ENCODE assay signal across 19 cellular contexts in genomic region chr2:85161626-85161960, GRCh38. TPM values are rescaled to one million over a fixed set of nuclear protein-coding genes. Genes with fewer than 3 reads are reported as not detected.
DNase-seq lines count a peak whose midpoint lies in the region; TF ChIP-seq lines count a peak whose summit lies in the region.
"Had no signal": no experiment of that assay in that cellular context is flagged by ENCODE, and none has a peak within 500 bp of the region (broad histone marks: within the 10 kb centered on the region; RNA-seq: fewer than 3 reads in every experiment).

No MANE protein-coding gene starts in this region.

- no peak overlapping the region for H3K4me3 Mint-ChIP-seq in nephron
- H3K4me3 Mint-ChIP-seq: activated T-cell treated with anti-CD3 and anti-CD28 coated beads, Interleukin-2, amount 50 U/mL, for 4 hours; effector memory CD8-positive, alpha-beta T cell had no signal

- H3K36me3 Mint-ChIP-seq in nephron (ENCODE audit: low read depth), result peaks cover 5% of the 10 kb centered on the region

- DNase-seq in AG10803 (ENCODE audit: low read depth), result peak; percentile 39
- peak; percentile 67 for DNase-seq in HT1080 (ENCODE audit: low read depth)
- DNase-seq in astrocyte of the hippocampus (ENCODE audit: low read depth, low spot score), result peak; percentile 59
- no peak for DNase-seq in DMS153 (lab: John Stamatoyannopoulos, UW)
- DNase-seq in UCSD-AML1 (lab: John Stamatoyannopoulos, UW; ENCODE audit: unreplicated experiment), result no peak
- DNase-seq in SIG-M5 (lab: John Stamatoyannopoulos, UW), result no peak
- no peak for DNase-seq in NCI-H1436 (lab: John Stamatoyannopoulos, UW)
- DNase-seq: activated CD4-positive, alpha-beta T cell treated with anti-CD3 and anti-CD28 coated beads, Interleukin-2, amount 50 U/mL, for 48 hours; activated T-cell treated with anti-CD3 and anti-CD28 coated beads, Interleukin-2, amount 50 U/mL, for 4 hours; central memory CD4-positive, alpha-beta T cell; effector memory CD8-positive, alpha-beta T cell; left cardiac atrium; MM.1S; NCI-H2029 treated with DMSO at 0.1 percent for 48 hours; NCI-H524 treated with DMSO at 0.1 percent for 48 hours; OCI-M1; stimulated activated naive CD4-positive, alpha-beta T cell treated with Interleukin-2 at 50 U/mL for 16 hours had no signal

- no peaks in the 10 kb centered on the region for H3K27me3 Mint-ChIP-seq in nephron (ENCODE audit: low read depth)

- H3K4me3 ChIP-seq in AG10803 (ENCODE audit: low read length), result no peak overlapping the region

- peak overlapping the region; percentile 76 to 84 (median 80) for H3K27ac Mint-ChIP-seq in nephron

- no peak for TF ChIP-seq CTCF in AG10803 (conservative IDR thresholded peaks at IDR 0.05; ENCODE audit: low read length)
- TF ChIP-seq CTCF in nephron (IDR thresholded peaks at IDR 0.05; ENCODE audit: unreplicated experiment in 3 of 3), result no peak

- H3K9me3 Mint-ChIP-seq in nephron, result no peaks in the 10 kb centered on the region
- H3K9me3 Mint-ChIP-seq: activated T-cell treated with anti-CD3 and anti-CD28 coated beads, Interleukin-2, amount 50 U/mL, for 4 hours; effector memory CD8-positive, alpha-beta T cell had no signal

- H3K4me1 Mint-ChIP-seq in nephron, result peaks cover 77% of the 10 kb centered on the region

RNA-seq across cellular contexts. Expression of gene TCF7L1, which starts 28.4 kb away (rescaled TPM):
- total RNA-seq in HT1080 (2014; rRNA removed; shearing (Covaris generic)), result 0.10 and 0.16 TPM in 2 replicates
- 0.48 and 0.52 TPM in 2 replicates for polyA plus RNA-seq in HT1080 (2015; cell fraction: cytosol; rRNA removed)
- 0.14 and 0.34 TPM in 2 replicates for polyA plus RNA-seq in HT1080 (2015; cell fraction: nucleus; rRNA removed)
- total RNA-seq: HT-29 had no signal

Comparison
In these comparisons a context has a peak if more than half of its experiments do, and no peak if none do; other contexts are left out.
1. DNase-seq: peak in AG10803 (single experiment), HT1080 (single experiment) and astrocyte of the hippocampus (single experiment); none in DMS153 (single experiment), UCSD-AML1 (single experiment), SIG-M5 (single experiment) and NCI-H1436 (single experiment).